ENCODE assay signal across 23 cellular contexts in the genomic region with DNA sequence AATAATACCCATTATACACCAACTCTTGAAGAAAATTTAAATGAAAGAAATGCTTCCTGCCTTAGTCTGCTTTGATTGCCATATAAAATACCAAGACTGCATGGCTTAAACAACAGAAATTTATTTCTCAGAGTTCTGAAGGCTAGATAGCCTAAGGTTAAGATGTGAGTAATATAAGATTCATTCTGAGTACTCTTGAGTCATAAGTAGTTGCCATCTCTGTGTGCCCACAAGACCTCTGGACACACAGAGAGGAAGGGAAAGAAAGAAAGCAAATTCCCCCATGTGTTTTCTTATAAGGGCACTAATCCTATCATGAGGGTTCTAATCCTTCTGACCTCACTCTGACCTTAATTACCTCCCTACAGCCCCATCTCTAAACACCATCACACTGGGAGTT.
DNase-seq lines count a peak whose midpoint lies in the region; ATAC-seq and TF ChIP-seq lines count a peak whose summit lies in the region.
"Had no signal": no experiment of that assay in that cellular context is flagged by ENCODE, and none has a peak within 500 bp of the region (broad histone marks: within the 10 kb centered on the region; RNA-seq: fewer than 3 reads in every experiment).

No MANE protein-coding gene starts in this region.

- intact Hi-C loops in mammary epithelial cell (cut with micrococcal nuclease) (no loop called here), A673 (cut with micrococcal nuclease; ENCODE audit: unreplicated experiment) (no loop called here)

- no peak overlapping the region for H3K9ac ChIP-seq in mammary epithelial cell (ENCODE audit: insufficient read depth, low read length)

- H3K79me2 ChIP-seq in mammary epithelial cell (ENCODE audit: insufficient read depth, low read length): no peaks in the 10 kb centered on the region
- no peaks in the 10 kb centered on the region for H3K79me2 ChIP-seq in osteoblast (ENCODE audit: insufficient read depth, low read length)

- CTCF ChIA-PET in mammary epithelial cell (lab: Charles Lee; ENCODE audit: low non-redundant PET): no interaction called here
- CTCF ChIA-PET in activated CD8-positive, alpha-beta T cell treated with anti-CD3 and anti-CD28 coated beads, Interleukin-2, amount 10 ng/mL, durations not matched to agents 7 days and 5 days (lab: Charles Lee): no interaction called here
- CTCF ChIA-PET in A673 (lab: Charles Lee): no interaction called here

- H3K9me3 ChIP-seq in mammary epithelial cell (replicated peaks; ENCODE audit: insufficient read depth, low read length): no peaks in the 10 kb centered on the region
- H3K9me3 ChIP-seq in osteoblast (ENCODE audit: low read depth, low read length): no peaks in the 10 kb centered on the region
- H3K9me3 ChIP-seq in A673 (ENCODE audit: low read depth, low read length, poor library complexity, severe bottlenecking): no peaks in the 10 kb centered on the region
- H3K9me3 ChIP-seq: uterus had no signal

- H3K4me1 Mint-ChIP-seq in activated CD8-positive, alpha-beta T cell treated with anti-CD3 and anti-CD28 coated beads, Interleukin-2, amount 10 ng/mL, durations not matched to agents 7 days and 5 days (ENCODE audit: low read depth): no peaks in the 10 kb centered on the region
- H3K4me1 Mint-ChIP-seq: activated CD4-positive, alpha-beta T cell treated with anti-CD3 and anti-CD28 coated beads, Interleukin-2, amount 10 ng/mL, durations not matched to agents 24 days and 14 days; stimulated activated naive B cell treated with anti-CD40 and anti-IgM and Interleukin-4, amounts not matched to agents 10 μg/mL and 1 μg/mL and 100 μg/mL, for 72 hours had no signal

- H2AFZ ChIP-seq in mammary epithelial cell (ENCODE audit: low read depth, low read length): no peak overlapping the region
- H2AFZ ChIP-seq in osteoblast (ENCODE audit: low read length): no peak overlapping the region

- no peak for ATAC-seq in activated CD8-positive, alpha-beta T cell treated with anti-CD3 and anti-CD28 coated beads, Interleukin-2, amount 10 ng/mL, durations not matched to agents 7 days and 5 days
- no peak for ATAC-seq in HG02571 (IDR thresholded peaks at IDR 0.05; ENCODE audit: unreplicated experiment)
- ATAC-seq: activated T-cell treated with anti-CD3 and anti-CD28 coated beads, Interleukin-2, amount 50 U/mL, for 72 hours; sciatic nerve; stimulated activated naive B cell treated with anti-CD40 and anti-IgM and Interleukin-4, amounts not matched to agents 10 μg/mL and 1 μg/mL and 100 μg/mL, for 72 hours had no signal

- H4K20me1 ChIP-seq in mammary epithelial cell (ENCODE audit: insufficient read depth, low read length) (no peaks in the 10 kb centered on the region), osteoblast (ENCODE audit: insufficient read depth, low read length) (no peaks in the 10 kb centered on the region)

- no peaks in the 10 kb centered on the region for H3K27me3 Mint-ChIP-seq in activated CD8-positive, alpha-beta T cell treated with anti-CD3 and anti-CD28 coated beads, Interleukin-2, amount 10 ng/mL, durations not matched to agents 7 days and 5 days (ENCODE audit: low read depth)
- H3K27me3 Mint-ChIP-seq: activated CD4-positive, alpha-beta T cell treated with anti-CD3 and anti-CD28 coated beads, Interleukin-2, amount 10 ng/mL, durations not matched to agents 24 days and 14 days; progenitor cell of endocrine pancreas; stimulated activated naive B cell treated with anti-CD40 and anti-IgM and Interleukin-4, amounts not matched to agents 10 μg/mL and 1 μg/mL and 100 μg/mL, for 72 hours had no signal

- no peak overlapping the region for H3K27ac Mint-ChIP-seq in activated CD8-positive, alpha-beta T cell treated with anti-CD3 and anti-CD28 coated beads, Interleukin-2, amount 10 ng/mL, durations not matched to agents 7 days and 5 days
- H3K27ac Mint-ChIP-seq: activated CD4-positive, alpha-beta T cell treated with anti-CD3 and anti-CD28 coated beads, Interleukin-2, amount 10 ng/mL, durations not matched to agents 24 days and 14 days; activated T-cell treated with anti-CD3 and anti-CD28 coated beads, Interleukin-2, amount 50 U/mL, for 72 hours; progenitor cell of endocrine pancreas; stimulated activated naive B cell treated with anti-CD40 and anti-IgM and Interleukin-4, amounts not matched to agents 10 μg/mL and 1 μg/mL and 100 μg/mL, for 72 hours had no signal

- H3K27ac ChIP-seq in mammary epithelial cell (ENCODE audit: insufficient read depth, low read depth, low read length): peak overlapping the region; percentile 49
- peak overlapping the region; percentile 24 for H3K27ac ChIP-seq in osteoblast (ENCODE audit: low read depth, low read length)
- H3K27ac ChIP-seq in A673 (ENCODE audit: low read depth, low read length, poor library complexity, severe bottlenecking): no peak overlapping the region
- H3K27ac ChIP-seq: C4-2B, uterus had no signal

- no peak overlapping the region for H3K4me3 Mint-ChIP-seq in activated CD8-positive, alpha-beta T cell treated with anti-CD3 and anti-CD28 coated beads, Interleukin-2, amount 10 ng/mL, durations not matched to agents 7 days and 5 days
- H3K4me3 Mint-ChIP-seq: activated CD4-positive, alpha-beta T cell treated with anti-CD3 and anti-CD28 coated beads, Interleukin-2, amount 10 ng/mL, durations not matched to agents 24 days and 14 days; activated T-cell treated with anti-CD3 and anti-CD28 coated beads, Interleukin-2, amount 50 U/mL, for 72 hours; stimulated activated naive B cell treated with anti-CD40 and anti-IgM and Interleukin-4, amounts not matched to agents 10 μg/mL and 1 μg/mL and 100 μg/mL, for 72 hours had no signal

- H3K4me1 ChIP-seq in mammary epithelial cell (ENCODE audit: insufficient read depth, low read length) (peaks cover 12% of the 10 kb centered on the region), osteoblast (ENCODE audit: insufficient read depth, low read length) (peaks cover 22% of the 10 kb centered on the region), A673 (ENCODE audit: insufficient read depth, low read length, poor library complexity, severe bottlenecking) (no peaks in the 10 kb centered on the region)
- H3K4me1 ChIP-seq: uterus had no signal

- no peaks in the 10 kb centered on the region for H3K36me3 Mint-ChIP-seq in activated CD8-positive, alpha-beta T cell treated with anti-CD3 and anti-CD28 coated beads, Interleukin-2, amount 10 ng/mL, durations not matched to agents 7 days and 5 days (ENCODE audit: low read depth)
- H3K36me3 Mint-ChIP-seq: stimulated activated naive B cell treated with anti-CD40 and anti-IgM and Interleukin-4, amounts not matched to agents 10 μg/mL and 1 μg/mL and 100 μg/mL, for 72 hours had no signal

- in situ Hi-C loops in mammary epithelial cell (cut with MboI; ENCODE audit: low sequenced_read_pairs in 2 of 2): no loop called here

- H3K9me3 Mint-ChIP-seq in activated CD8-positive, alpha-beta T cell treated with anti-CD3 and anti-CD28 coated beads, Interleukin-2, amount 10 ng/mL, durations not matched to agents 7 days and 5 days (ENCODE audit: insufficient read depth): peaks cover 22% of the 10 kb centered on the region
- H3K9me3 Mint-ChIP-seq: activated CD4-positive, alpha-beta T cell treated with anti-CD3 and anti-CD28 coated beads, Interleukin-2, amount 10 ng/mL, durations not matched to agents 24 days and 14 days had no signal

- no peak overlapping the region for H3K4me3 ChIP-seq in mammary epithelial cell (replicated peaks in 1 of 3; ENCODE audit: insufficient read depth in 1 of 3, low read depth in 2 of 3, low read length in 3 of 3)
- no peak overlapping the region for H3K4me3 ChIP-seq in osteoblast (ENCODE audit: insufficient read depth, low read length)
- H3K4me3 ChIP-seq in A673 (ENCODE audit: low read depth, low read length, poor library complexity, severe bottlenecking): no peak overlapping the region
- H3K4me3 ChIP-seq: uterus had no signal

- POLR2A ChIA-PET in activated CD8-positive, alpha-beta T cell treated with anti-CD3 and anti-CD28 coated beads, Interleukin-2, amount 10 ng/mL, durations not matched to agents 7 days and 5 days (lab: Charles Lee): no interaction called here
- POLR2A ChIA-PET in A673 (lab: Charles Lee; ENCODE audit: low non-redundant PET): no interaction called here

- BruUV-seq in mammary epithelial cell (replicated peaks; lab: Mats Ljungman, UMichigan): no TSS peak
- no TSS peak for BruUV-seq in A673 (replicated peaks; lab: Mats Ljungman, UMichigan)

- dilution Hi-C loops in mammary epithelial cell (cut with HindIII; ENCODE audit: low sequenced_read_pairs): no loop called here

- peak; percentile 77 for DNase-seq in HCEC 1CT
- DNase-seq in NCI-H82 (lab: John Stamatoyannopoulos, UW): peak; percentile 60
- peak; percentile 84 for DNase-seq in mammary epithelial cell
- no peak for DNase-seq in osteoblast (ENCODE audit: insufficient read length, low spot score, missing footprints)
- no peak for DNase-seq in activated CD8-positive, alpha-beta T cell treated with anti-CD3 and anti-CD28 coated beads, Interleukin-2, amount 10 ng/mL, durations not matched to agents 7 days and 5 days
- DNase-seq in NCI-H69 (lab: John Stamatoyannopoulos, UW): no peak
- no peak for DNase-seq in A673 (ENCODE audit: low spot score)
- DNase-seq: activated CD4-positive, alpha-beta T cell treated with anti-CD3 and anti-CD28 coated beads, Interleukin-2, amount 10 ng/mL, durations not matched to agents 24 days and 14 days; activated naive CD4-positive, alpha-beta T cell; activated T-cell treated with anti-CD3 and anti-CD28 coated beads, Interleukin-2, amount 50 U/mL, for 72 hours; DMS79 treated with DMSO at 0.1 percent for 48 hours; mesenchymal stem cell; MM.1S; NCI-H1417 treated with DMSO at 0.1 percent for 48 hours; NCI-H2081 treated with DMSO at 0.1 percent for 48 hours; NCI-H446 treated with DMSO at 0.1 percent for 48 hours; stimulated activated naive B cell treated with anti-CD40 and anti-IgM and Interleukin-4, amounts not matched to agents 10 μg/mL and 1 μg/mL and 100 μg/mL, for 72 hours; T-helper 9 cell; uterus had no signal

- H3K27me3 ChIP-seq in mammary epithelial cell (ENCODE audit: insufficient read depth, low read length): no peaks in the 10 kb centered on the region
- H3K27me3 ChIP-seq in osteoblast (ENCODE audit: insufficient read depth, low read length): no peaks in the 10 kb centered on the region
- no peaks in the 10 kb centered on the region for H3K27me3 ChIP-seq in A673 (replicated peaks; ENCODE audit: insufficient read depth, low read depth, low read length, poor library complexity)
- H3K27me3 ChIP-seq: uterus had no signal

- TF ChIP-seq CTCF in mammary epithelial cell (conservative IDR thresholded peaks at IDR 0.05 in 1 of 2, IDR thresholded peaks at IDR 0.05 in 1 of 2; ENCODE audit: extremely low read depth in 1 of 2, insufficient read depth in 1 of 2, low read depth in 1 of 2, low read length in 2 of 2) (no peak), osteoblast (IDR thresholded peaks at IDR 0.05; ENCODE audit: extremely low read depth, low read depth, low read length) (no peak), A673 (conservative IDR thresholded peaks at IDR 0.05; ENCODE audit: low read depth, low read length) (no peak)

- H3K36me3 ChIP-seq in mammary epithelial cell (ENCODE audit: insufficient read depth, low read length) (no peaks in the 10 kb centered on the region), osteoblast (ENCODE audit: insufficient read depth, low read length) (no peaks in the 10 kb centered on the region), A673 (ENCODE audit: insufficient read depth, low read length, poor library complexity, severe bottlenecking) (no peaks in the 10 kb centered on the region)
- H3K36me3 ChIP-seq: uterus had no signal

- H3K4me2 ChIP-seq in mammary epithelial cell (ENCODE audit: insufficient read depth, low read depth, low read length) (no peak overlapping the region), osteoblast (ENCODE audit: insufficient read depth, low read length) (no peak overlapping the region)

Comparison
In these comparisons a context has a peak if more than half of its experiments do, and no peak if none do; other contexts are left out.
1. DNase-seq: peak in HCEC 1CT (single experiment), NCI-H82 (single experiment) and mammary epithelial cell (single experiment); none in osteoblast (single experiment), activated CD8-positive, alpha-beta T cell treated with anti-CD3 and anti-CD28 coated beads, Interleukin-2, amount 10 ng/mL, durations not matched to agents 7 days and 5 days (single experiment), NCI-H69 (single experiment) and A673 (single experiment).